Comparison of ENCODE assay signal across 8 cellular contexts in genomic region chr19:1252818-1253513, GRCh38. TPM values are rescaled to one million over a fixed set of nuclear protein-coding genes. Genes with fewer than 3 reads are reported as not detected.
DNase-seq lines count a peak whose midpoint lies in the region; ATAC-seq and TF ChIP-seq lines count a peak whose summit lies in the region.

No MANE protein-coding gene starts in this region.

- DNase-seq in NCI-H345 (lab: John Stamatoyannopoulos, UW) (peak; percentile 27), NCI-H345 treated with DMSO at 0.1 percent for 48 hours (lab: John Stamatoyannopoulos, UW; ENCODE audit: unreplicated experiment) (no peak), OCI-LY7 (ENCODE audit: low spot score) (peak; percentile 76), fibroblast of mammary gland (ENCODE audit: low read depth) (peak; percentile 98), upper lobe of left lung (peak; percentile 96)

- BruUV-seq in OCI-LY7 (replicated peaks; lab: Mats Ljungman, UMichigan), result no TSS peak

- TF ChIP-seq EP300 in neural cell (conservative IDR thresholded peaks at IDR 0.05; ENCODE audit: poor library complexity, severe bottlenecking) (no peak), upper lobe of left lung (IDR thresholded peaks at IDR 0.05) (peak in 3 of 4 donors; percentile 52 to 63 (median 58))

- H3K27ac Mint-ChIP-seq in activated T-helper 17 cell treated with anti-CD3 and anti-CD28 coated beads, Interleukin-2, amount 50 U/mL, for 72 hours, result peak overlapping the region; percentile 83

- peaks cover 36% of the 10 kb centered on the region for H3K4me1 ChIP-seq in OCI-LY7 (ENCODE audit: insufficient read depth, low read length, poor library complexity, severe bottlenecking)
- peaks cover 46 to 68% (median 59%) of the 10 kb centered on the region in 4 donors for H3K4me1 ChIP-seq in upper lobe of left lung

- WGBS in upper lobe of left lung, 2 donors, result 0% methylated on average over 2 to 3 of the region's 26 CpGs

- H3K79me2 ChIP-seq in OCI-LY7 (ENCODE audit: insufficient read depth, low read depth, low read length), result peaks cover 40% of the 10 kb centered on the region; the same call in 1 of the 2 replicates
- peaks cover 60% of the 10 kb centered on the region for H3K79me2 ChIP-seq in neural cell (replicated peaks; ENCODE audit: insufficient read depth, low read length)

- ATAC-seq in activated T-helper 17 cell treated with anti-CD3 and anti-CD28 coated beads, Interleukin-2, amount 50 U/mL, for 72 hours (replicated peaks), result peak; percentile 53
- peak; percentile 59 to 83 for ATAC-seq in upper lobe of left lung (ENCODE audit: low FRiP score in 2 of 2)
- ATAC-seq in GM21619 (IDR thresholded peaks at IDR 0.05; ENCODE audit: unreplicated experiment), result no peak

- H3K27ac ChIP-seq in OCI-LY7 (ENCODE audit: low read depth, low read length, poor library complexity, severe bottlenecking) (peak overlapping the region; percentile 87), neural cell (ENCODE audit: low read length) (peak overlapping the region; percentile 98), upper lobe of left lung (peak overlapping the region; percentile 97 to 100 (median 100))

- H3K9me2 ChIP-seq in OCI-LY7 (ENCODE audit: insufficient read depth, low read length), result no peaks in the 10 kb centered on the region
- H3K9me2 ChIP-seq in neural cell (ENCODE audit: insufficient read depth, low read length), result no peaks in the 10 kb centered on the region

- peak overlapping the region; percentile 99 for H3K9ac ChIP-seq in neural cell (ENCODE audit: low read length)

- no peaks in the 10 kb centered on the region for H3K9me3 Mint-ChIP-seq in activated T-helper 17 cell treated with anti-CD3 and anti-CD28 coated beads, Interleukin-2, amount 50 U/mL, for 72 hours

- peak in 2 of 4 donors; percentile 36 to 56 for TF ChIP-seq POLR2A in upper lobe of left lung (IDR thresholded peaks at IDR 0.05)

- H2AFZ ChIP-seq in OCI-LY7 (ENCODE audit: low read length), result no peak overlapping the region
- no peak overlapping the region for H2AFZ ChIP-seq in neural cell (ENCODE audit: low read depth, low read length)

- CTCF ChIA-PET in OCI-LY7 (lab: Charles Lee; ENCODE audit: unreplicated experiment), result interaction anchor here (0.7 kb wide), 1 partner anchor 10 kb away, joined by 5 read pairs; no protein-coding TSS in a partner anchor

- H3K36me3 Mint-ChIP-seq in activated T-helper 17 cell treated with anti-CD3 and anti-CD28 coated beads, Interleukin-2, amount 50 U/mL, for 72 hours (ENCODE audit: low read depth), result peaks cover 70% of the 10 kb centered on the region

- TF ChIP-seq CTCF in OCI-LY7 (conservative IDR thresholded peaks at IDR 0.05; ENCODE audit: low read length) (peak; percentile 42; the same call in 1 of the 2 replicates), fibroblast of mammary gland (conservative IDR thresholded peaks at IDR 0.05; ENCODE audit: control insufficient read depth, insufficient read depth, low read depth, low read length) (peak; percentile 1), neural cell (IDR thresholded peaks at IDR 0.05; ENCODE audit: poor library complexity, severe bottlenecking) (no peak), upper lobe of left lung (IDR thresholded peaks at IDR 0.05) (peak in 2 of 6 experiments; percentile 52 to 68)

- no peaks in the 10 kb centered on the region for H3K9me3 ChIP-seq in OCI-LY7 (ENCODE audit: low read length)
- H3K9me3 ChIP-seq in neural cell (ENCODE audit: low read length), result no peaks in the 10 kb centered on the region
- peaks cover 0 to 4% (median 0%) of the 10 kb centered on the region in 4 donors for H3K9me3 ChIP-seq in upper lobe of left lung

- no peaks in the 10 kb centered on the region for H3K27me3 Mint-ChIP-seq in activated T-helper 17 cell treated with anti-CD3 and anti-CD28 coated beads, Interleukin-2, amount 50 U/mL, for 72 hours

- H4K20me1 ChIP-seq in OCI-LY7 (ENCODE audit: insufficient read depth, low read length) (0 out of 2 replicates have a peak, but pooled peaks cover 7% of the 10 kb centered on the region), neural cell (ENCODE audit: insufficient read depth) (peaks cover 4% of the 10 kb centered on the region)

- H3K4me1 Mint-ChIP-seq in activated T-helper 17 cell treated with anti-CD3 and anti-CD28 coated beads, Interleukin-2, amount 50 U/mL, for 72 hours, result peaks cover 5% of the 10 kb centered on the region

- peak overlapping the region; percentile 97 for H3K4me3 ChIP-seq in OCI-LY7 (ENCODE audit: low read depth, low read length, poor library complexity, severe bottlenecking)
- peak overlapping the region; percentile 77 for H3K4me3 ChIP-seq in fibroblast of mammary gland (ENCODE audit: control insufficient read depth, low read depth, low read length)
- peak overlapping the region; percentile 93 for H3K4me3 ChIP-seq in neural cell (ENCODE audit: low read length)
- H3K4me3 ChIP-seq in upper lobe of left lung, result peak overlapping the region; percentile 29 to 97 (median 82)

- intact Hi-C loops in OCI-LY7 (cut with micrococcal nuclease; ENCODE audit: unreplicated experiment), result loop anchor here (1.0 kb wide), 1 partner anchor 8 kb away; no protein-coding TSS in a partner anchor

- H3F3A ChIP-seq in neural cell (ENCODE audit: insufficient read depth, low read length, poor library complexity, severe bottlenecking), result no peaks in the 10 kb centered on the region

- peak overlapping the region; percentile 100 for H3K4me2 ChIP-seq in OCI-LY7 (ENCODE audit: low read length)
- H3K4me2 ChIP-seq in neural cell (ENCODE audit: low read length), result peak overlapping the region; percentile 86

- peaks cover 73% of the 10 kb centered on the region for H3K36me3 ChIP-seq in OCI-LY7 (ENCODE audit: insufficient read depth, low read length)
- H3K36me3 ChIP-seq in neural cell (ENCODE audit: insufficient read depth, low read length), result no peaks in the 10 kb centered on the region
- peaks cover 22 to 66% (median 56%) of the 10 kb centered on the region in 4 donors for H3K36me3 ChIP-seq in upper lobe of left lung

- H3K27me3 ChIP-seq in neural cell (ENCODE audit: insufficient read depth, low read depth, low read length), result no peaks in the 10 kb centered on the region
- H3K27me3 ChIP-seq in upper lobe of left lung, result no peaks in the 10 kb centered on the region

- peak overlapping the region; percentile 93 for H3K4me3 Mint-ChIP-seq in activated T-helper 17 cell treated with anti-CD3 and anti-CD28 coated beads, Interleukin-2, amount 50 U/mL, for 72 hours

- TF ChIP-seq RAD21 in neural cell (conservative IDR thresholded peaks at IDR 0.05), result no peak

- POLR2A ChIA-PET in OCI-LY7 (lab: Charles Lee), result interaction anchor here (1.1 to 1.7 kb wide), 3 partner anchors 9 to 22 kb away, joined by 3 to 13 read pairs (median 3); partner anchors contain the start of genes CIRBP and FAM174C

TF ChIP-seq in neural cell, 6 proteins besides CTCF, POLR2A, EP300 and RAD21 (continues in another document):
- TF ChIP-seq POLR2AphosphoS5 (IDR thresholded peaks at IDR 0.05), result no peak

RNA-seq across cellular contexts. Expression of gene MIDN, which starts 4.6 kb away (rescaled TPM):
- 11.7 and 20.3 TPM in 2 replicates for total RNA-seq in OCI-LY7 (2014; rRNA removed; shearing (Covaris generic))
- total RNA-seq in OCI-LY7 (2022), result 70.9 and 75.8 TPM in 2 replicates
- 10 to 100 TPM; 51.4 to 56.8 TPM for total RNA-seq in activated T-helper 17 cell treated with anti-CD3 and anti-CD28 coated beads, Interleukin-2, amount 50 U/mL, for 72 hours
- 24.8 and 28.3 TPM in 2 replicates for polyA plus RNA-seq in neural cell
- polyA minus RNA-seq in neural cell, result 56.4 and 57.9 TPM in 2 replicates
- 100 to 1,000 TPM in 2 of 6 donors, 10 to 100 TPM in 4; 33.5 to 176 (median 75.9) TPM for total RNA-seq in upper lobe of left lung

RNA-seq across cellular contexts. Expression of gene ATP5F1D, which starts 11.4 kb away (rescaled TPM):
- 51.8 and 82.1 TPM in 2 replicates for total RNA-seq in OCI-LY7 (2014; rRNA removed; shearing (Covaris generic))
- total RNA-seq in OCI-LY7 (2022), result 207 and 266 TPM in 2 replicates
- total RNA-seq in activated T-helper 17 cell treated with anti-CD3 and anti-CD28 coated beads, Interleukin-2, amount 50 U/mL, for 72 hours, result 100 to 1,000 TPM; 148 to 210 TPM
- polyA plus RNA-seq in neural cell, result 22.8 and 47.8 TPM in 2 replicates
- polyA minus RNA-seq in neural cell, result 9.0 and 13.3 TPM in 2 replicates
- 100 to 1,000 TPM in 3 of 6 donors, 10 to 100 TPM in 3; 56.0 to 187 (median 113) TPM for total RNA-seq in upper lobe of left lung

RNA-seq across cellular contexts. Expression of gene CBARP, which starts 15.2 kb away (rescaled TPM):
- 0.09 and 0.33 TPM in 2 replicates for total RNA-seq in OCI-LY7 (2014; rRNA removed; shearing (Covaris generic))
- 0.13 and 0.18 TPM in 2 replicates for total RNA-seq in OCI-LY7 (2022)
- 1 to 10 TPM in 1 of 2 donors, under 1 TPM in 1; 0.77 to 1.4 TPM for total RNA-seq in activated T-helper 17 cell treated with anti-CD3 and anti-CD28 coated beads, Interleukin-2, amount 50 U/mL, for 72 hours
- polyA plus RNA-seq in neural cell, result 18.2 and 24.5 TPM in 2 replicates
- polyA minus RNA-seq in neural cell, result 16.6 and 21.7 TPM in 2 replicates
- total RNA-seq in upper lobe of left lung, result 1 to 10 TPM in 3 of 6 donors, under 1 TPM in 1, not detected in 2; 0.30 to 1.8 (median 1.0) TPM

RNA-seq across cellular contexts. Expression of gene CIRBP, which starts 16.2 kb away (rescaled TPM):
- total RNA-seq in OCI-LY7 (2014; rRNA removed; shearing (Covaris generic)), result 278 and 287 TPM in 2 replicates
- total RNA-seq in OCI-LY7 (2022) (309 and 321 TPM in 2 replicates), upper lobe of left lung (1,000 to 10,000 TPM in 1 of 6 donors, 100 to 1,000 TPM in 5; 326 to 1,348 (median 441) TPM)
- total RNA-seq in activated T-helper 17 cell treated with anti-CD3 and anti-CD28 coated beads, Interleukin-2, amount 50 U/mL, for 72 hours, result 100 to 1,000 TPM; 150 to 172 TPM
- 1,663 and 1,665 TPM in 2 replicates for polyA plus RNA-seq in neural cell
- 542 and 651 TPM in 2 replicates for polyA minus RNA-seq in neural cell

RNA-seq across cellular contexts. Expression of gene FAM174C, which starts 22.4 kb away (rescaled TPM):
- total RNA-seq in OCI-LY7 (2014; rRNA removed; shearing (Covaris generic)), result 52.6 and 53.2 TPM in 2 replicates
- 79.8 and 81.5 TPM in 2 replicates for total RNA-seq in OCI-LY7 (2022)
- 10 to 100 TPM; 52.9 to 85.9 TPM for total RNA-seq in activated T-helper 17 cell treated with anti-CD3 and anti-CD28 coated beads, Interleukin-2, amount 50 U/mL, for 72 hours
- 21.7 and 28.4 TPM in 2 replicates for polyA plus RNA-seq in neural cell
- 5.1 and 7.5 TPM in 2 replicates for polyA minus RNA-seq in neural cell
- total RNA-seq in upper lobe of left lung, result 10 to 100 TPM; 43.0 to 85.3 (median 59.6) TPM
